8 cellular contexts compared by ENCODE assay signal in genomic region chr11:14422052-14422813, GRCh38.
DNase-seq lines count a peak whose midpoint lies in the region; ATAC-seq and TF ChIP-seq lines count a peak whose summit lies in the region.

No MANE protein-coding gene starts in this region.

- CTCF ChIA-PET in A673 (lab: Charles Lee) = interaction anchor here (0.5 to 1.1 kb wide), 4 partner anchors 33 to 205 kb away, joined by 3 read pairs; no protein-coding TSS in a partner anchor
- CTCF ChIA-PET in CD4-positive, alpha-beta T cell (lab: Charles Lee) = no interaction called here

- BruUV-seq in A673 (replicated peaks; lab: Mats Ljungman, UMichigan) = no TSS peak

- H3K4me1 Mint-ChIP-seq in CD4-positive, alpha-beta T cell (ENCODE audit: low read depth) = no peaks in the 10 kb centered on the region
- peaks cover 10% of the 10 kb centered on the region for H3K4me1 Mint-ChIP-seq in activated naive CD8-positive, alpha-beta T cell treated with anti-CD3 and anti-CD28 coated beads for 36 hours

- DNase-seq in A673 (ENCODE audit: low spot score) (peak; percentile 90), HT-29 (ENCODE audit: low spot score) (peak; percentile 45), SW480 (ENCODE audit: low spot score) (peak; percentile 65), foreskin keratinocyte (peak; percentile 98 to 99)
- DNase-seq in CD4-positive, alpha-beta T cell = no peak
- no peak for DNase-seq in activated CD4-positive, alpha-beta T cell treated with anti-CD3 and anti-CD28 coated beads, Interleukin-2, amount 50 U/mL, for 1 hour
- DNase-seq in activated naive CD8-positive, alpha-beta T cell treated with anti-CD3 and anti-CD28 coated beads for 36 hours = no peak

- H3K9me3 ChIP-seq in A673 (ENCODE audit: low read depth, low read length, poor library complexity, severe bottlenecking) (no peaks in the 10 kb centered on the region), neuron (ENCODE audit: low read length) (no peaks in the 10 kb centered on the region)
- H3K9me3 ChIP-seq in CD4-positive, alpha-beta T cell (ENCODE audit: control insufficient read depth, low read length) = no peaks in the 10 kb centered on the region

- H3K27ac ChIP-seq in A673 (ENCODE audit: low read depth, low read length, poor library complexity, severe bottlenecking) (no peak overlapping the region), foreskin keratinocyte (no peak overlapping the region)
- H3K27ac ChIP-seq in CD4-positive, alpha-beta T cell (ENCODE audit: low read depth, low read length) = no peak overlapping the region

- no peak overlapping the region for H3K4me3 ChIP-seq in A673 (ENCODE audit: low read depth, low read length, poor library complexity, severe bottlenecking)
- peak overlapping the region; percentile 8 for H3K4me3 ChIP-seq in neuron (ENCODE audit: low read length)

- H3K27me3 ChIP-seq in A673 (replicated peaks; ENCODE audit: insufficient read depth, low read depth, low read length, poor library complexity) (no peaks in the 10 kb centered on the region), foreskin keratinocyte (no peaks in the 10 kb centered on the region), neuron (ENCODE audit: insufficient read depth, low read length) (no peaks in the 10 kb centered on the region)
- no peaks in the 10 kb centered on the region for H3K27me3 ChIP-seq in CD4-positive, alpha-beta T cell (ENCODE audit: control insufficient read depth, insufficient read depth, low read length)

- no peaks in the 10 kb centered on the region for H3K36me3 Mint-ChIP-seq in CD4-positive, alpha-beta T cell (ENCODE audit: low read depth)
- no peaks in the 10 kb centered on the region for H3K36me3 Mint-ChIP-seq in activated naive CD8-positive, alpha-beta T cell treated with anti-CD3 and anti-CD28 coated beads for 36 hours

- H3K9me3 Mint-ChIP-seq in CD4-positive, alpha-beta T cell = no peaks in the 10 kb centered on the region
- no peaks in the 10 kb centered on the region for H3K9me3 Mint-ChIP-seq in activated naive CD8-positive, alpha-beta T cell treated with anti-CD3 and anti-CD28 coated beads for 36 hours

- H2AFZ ChIP-seq in neuron (ENCODE audit: low read depth, low read length) = no peak overlapping the region

- intact Hi-C loops in A673 (cut with micrococcal nuclease; ENCODE audit: unreplicated experiment) = no loop called here
- intact Hi-C loops in CD4-positive, alpha-beta T cell (cut with DNase I, micrococcal nuclease) = no loop called here

- POLR2A ChIA-PET in A673 (lab: Charles Lee; ENCODE audit: low non-redundant PET) = interaction anchor here (0.6 kb wide), 1 partner anchor 34 kb away, joined by 12 read pairs; no protein-coding TSS in a partner anchor
- POLR2A ChIA-PET in CD4-positive, alpha-beta T cell (lab: Charles Lee) = no interaction called here

- TF ChIP-seq CTCF in A673 (conservative IDR thresholded peaks at IDR 0.05; ENCODE audit: low read depth, low read length) (no peak), foreskin keratinocyte (conservative IDR thresholded peaks at IDR 0.05) (no peak)
- TF ChIP-seq CTCF in CD4-positive, alpha-beta T cell (IDR thresholded peaks at IDR 0.05) = no peak

- H3K36me3 ChIP-seq in A673 (ENCODE audit: insufficient read depth, low read length, poor library complexity, severe bottlenecking) = no peaks in the 10 kb centered on the region
- H3K36me3 ChIP-seq in neuron (ENCODE audit: insufficient read depth, low read length) = no peaks in the 10 kb centered on the region

- no peak overlapping the region for H3K27ac Mint-ChIP-seq in CD4-positive, alpha-beta T cell
- no peak overlapping the region for H3K27ac Mint-ChIP-seq in activated naive CD8-positive, alpha-beta T cell treated with anti-CD3 and anti-CD28 coated beads for 36 hours

- H3K27me3 Mint-ChIP-seq in CD4-positive, alpha-beta T cell = no peaks in the 10 kb centered on the region
- no peaks in the 10 kb centered on the region for H3K27me3 Mint-ChIP-seq in activated naive CD8-positive, alpha-beta T cell treated with anti-CD3 and anti-CD28 coated beads for 36 hours

- peak; percentile 99 for ATAC-seq in foreskin keratinocyte
- no peak for ATAC-seq in CD4-positive, alpha-beta T cell (ENCODE audit: poor library complexity)

- no peak overlapping the region for H3K4me3 Mint-ChIP-seq in CD4-positive, alpha-beta T cell
- no peak overlapping the region for H3K4me3 Mint-ChIP-seq in activated naive CD8-positive, alpha-beta T cell treated with anti-CD3 and anti-CD28 coated beads for 36 hours

- H3K4me1 ChIP-seq in A673 (ENCODE audit: insufficient read depth, low read length, poor library complexity, severe bottlenecking) (peaks cover 14% of the 10 kb centered on the region), foreskin keratinocyte (peaks cover 38% of the 10 kb centered on the region), neuron (ENCODE audit: insufficient read depth, low read length) (peaks cover 27% of the 10 kb centered on the region)

Comparison
In these comparisons a context has a peak if more than half of its experiments do, and no peak if none do; other contexts are left out.
1. DNase-seq: peak in A673 (single experiment), HT-29 (single experiment), SW480 (single experiment) and foreskin keratinocyte (2 of 2); none in CD4-positive, alpha-beta T cell (0 of 10), activated CD4-positive, alpha-beta T cell treated with anti-CD3 and anti-CD28 coated beads, Interleukin-2, amount 50 U/mL, for 1 hour (single experiment) and activated naive CD8-positive, alpha-beta T cell treated with anti-CD3 and anti-CD28 coated beads for 36 hours (single experiment).